1 cellular context compared by ENCODE assay signal in genomic region chr6:20575125-20575524, GRCh38.
TF ChIP-seq lines count a peak whose summit lies in the region.

No MANE protein-coding gene starts in this region.

TF ChIP-seq in endothelial cell of umbilical vein, 7 proteins besides CTCF, POLR2A, EP300 and RAD21 (continued from another document):
- TF ChIP-seq GATA2 (IDR thresholded peaks at IDR 0.05; ENCODE audit: insufficient read depth, insufficient read length, low read depth, low read length) (no peak), POLR2AphosphoS5 (IDR thresholded peaks at IDR 0.05; ENCODE audit: insufficient read depth, low read depth, low read length) (no peak), MYC (IDR thresholded peaks at IDR 0.05; ENCODE audit: low read depth, low read length) (no peak), FOS (IDR thresholded peaks at IDR 0.05; ENCODE audit: borderline replicate concordance, insufficient read depth, low read length) (no peak)
